ENCODE assay signal across 8 cellular contexts in genomic region chr19:6066661-6067646, GRCh38. TPM values are rescaled to one million over a fixed set of nuclear protein-coding genes. Genes with fewer than 3 reads are reported as not detected.
DNase-seq lines count a peak whose midpoint lies in the region; ATAC-seq, FAIRE-seq and TF ChIP-seq lines count a peak whose summit lies in the region.

No MANE protein-coding gene starts in this region.

- POLR2A ChIA-PET in T-cell (lab: Charles Lee) = interaction anchor here in 1 of 2 donors (0.5 kb wide), 2 partner anchors 1422 to 1456 kb away, joined by 4 to 5 read pairs; no protein-coding TSS in a partner anchor

- peaks cover 51 to 62% (median 52%) of the 10 kb centered on the region in 3 donors for H3K4me1 Mint-ChIP-seq in T-cell

- peak; percentile 90 for DNase-seq in ELF-1 (ENCODE audit: low read depth, low spot score)
- DNase-seq in NCI-H1417 (lab: John Stamatoyannopoulos, UW) = peak; percentile 92 to 100 (median 98)
- peak in 7 of 34 experiments; percentile 15 to 48 (median 36) for DNase-seq in T-cell
- peak; percentile 81 for DNase-seq in epithelial cell of esophagus (ENCODE audit: low read depth)
- DNase-seq in mesendoderm = peak; percentile 98
- DNase-seq in upper lobe of left lung = peak in 1 of 2 donors; percentile 92
- no peak for DNase-seq in D721Med (ENCODE audit: insufficient read length, low spot score)

- H2BK120ac ChIP-seq in mesendoderm (ENCODE audit: low read depth, low read length) = no peak overlapping the region

- no peak overlapping the region for H2BK5ac ChIP-seq in mesendoderm (ENCODE audit: low read length)

- no peaks in the 10 kb centered on the region for H3K79me2 ChIP-seq in mesendoderm (ENCODE audit: control insufficient read depth, insufficient read depth, low read length)

- peaks cover 0 to 7% (median 0%) of the 10 kb centered on the region in 3 donors for H3K9me3 Mint-ChIP-seq in T-cell

- no peak overlapping the region for H3K4ac ChIP-seq in mesendoderm (ENCODE audit: low read depth, low read length)

- H3K56ac ChIP-seq in mesendoderm (ENCODE audit: low read length) = no peak overlapping the region

- H3K27ac Mint-ChIP-seq in T-cell = peak overlapping the region; percentile 62 to 70

- TF ChIP-seq CTCF in epithelial cell of esophagus (IDR thresholded peaks at IDR 0.05; ENCODE audit: insufficient read depth, low read depth, low read length, missing control alignments) = no peak
- TF ChIP-seq CTCF in upper lobe of left lung (IDR thresholded peaks at IDR 0.05) = no peak
- no peak for TF ChIP-seq CTCF in D721Med (IDR thresholded peaks at IDR 0.05; ENCODE audit: insufficient read depth, missing control alignments)

- no peaks in the 10 kb centered on the region for H3K9me3 ChIP-seq in upper lobe of left lung

- peak in 2 of 4 donors; percentile 16 to 18 for TF ChIP-seq POLR2A in upper lobe of left lung (IDR thresholded peaks at IDR 0.05)

- peak overlapping the region in 1 of 3 donors; percentile 40 for H3K4me3 Mint-ChIP-seq in T-cell

- peak; percentile 4 to 55 (median 14) for TF ChIP-seq EP300 in upper lobe of left lung (IDR thresholded peaks at IDR 0.05)

- FAIRE-seq in D721Med (lab: Jason Lieb, UNC) = no peak

- no peak overlapping the region for H3K18ac ChIP-seq in mesendoderm (ENCODE audit: low read length)

- no peaks in the 10 kb centered on the region for H3K79me1 ChIP-seq in mesendoderm (ENCODE audit: low read length)

- no CpG with 5 or more reads among the region's 18 CpGs for WGBS in mesendoderm (ENCODE audit: extremely low coverage, insufficient coverage, low lambda C conversion rate)
- WGBS in upper lobe of left lung, 2 donors = 13 to 16% methylated on average over 18 of the region's 18 CpGs

- no peak overlapping the region for H4K8ac ChIP-seq in mesendoderm (ENCODE audit: low read depth, low read length)

- no peaks in the 10 kb centered on the region for H3K27me3 ChIP-seq in mesendoderm (ENCODE audit: insufficient read depth, low read length, poor library complexity)
- H3K27me3 ChIP-seq in upper lobe of left lung = no peaks in the 10 kb centered on the region

- H3K27ac ChIP-seq in mesendoderm (ENCODE audit: low read depth, low read length) (no peak overlapping the region), upper lobe of left lung (peak overlapping the region; percentile 73 to 97 (median 84))

- no peak overlapping the region for H3K23ac ChIP-seq in mesendoderm (ENCODE audit: low read length)

- H3K9ac ChIP-seq in mesendoderm (ENCODE audit: low read length) = no peak overlapping the region

- H3K4me1 ChIP-seq in mesendoderm (ENCODE audit: control insufficient read depth, low read depth, low read length) (no peaks in the 10 kb centered on the region), upper lobe of left lung (peaks cover 41 to 65% (median 64%) of the 10 kb centered on the region in 4 donors)

- no peaks in the 10 kb centered on the region for H3K36me3 Mint-ChIP-seq in T-cell

- no peak overlapping the region for H2AK5ac ChIP-seq in mesendoderm (ENCODE audit: low read length)

- ATAC-seq in T-cell (replicated peaks in 1 of 4) = peak in 1 of 4 experiments; percentile 12
- ATAC-seq in upper lobe of left lung (ENCODE audit: low FRiP score in 2 of 2) = peak; percentile 82 to 85
- ATAC-seq in HG03520 (IDR thresholded peaks at IDR 0.05; ENCODE audit: unreplicated experiment) = no peak

- no peak overlapping the region for H2BK15ac ChIP-seq in mesendoderm (replicated peaks; ENCODE audit: low read depth)

- no peak overlapping the region for H4K5ac ChIP-seq in mesendoderm (ENCODE audit: low read length)

- no peak overlapping the region for H3K4me3 ChIP-seq in epithelial cell of esophagus (ENCODE audit: low read length)
- no peak overlapping the region for H3K4me3 ChIP-seq in mesendoderm (ENCODE audit: low read length)
- H3K4me3 ChIP-seq in upper lobe of left lung = no peak overlapping the region

- peaks cover 0 to 9% of the 10 kb centered on the region in 2 donors for H3K27me3 Mint-ChIP-seq in T-cell

- CTCF ChIA-PET in T-cell (lab: Charles Lee) = interaction anchor here in 1 of 2 donors (1.3 kb wide), 1 partner anchor 59 kb away, joined by 3 read pairs; no protein-coding TSS in a partner anchor

- H3K36me3 ChIP-seq in mesendoderm (ENCODE audit: control insufficient read depth, insufficient read depth, low read length) (no peaks in the 10 kb centered on the region), upper lobe of left lung (no peaks in the 10 kb centered on the region)

- H3K4me2 ChIP-seq in mesendoderm (ENCODE audit: low read length) = no peak overlapping the region

RNA-seq across cellular contexts. Expression of gene RFX2, which starts 43.3 kb away (rescaled TPM):
- total RNA-seq in T-cell = 10 to 100 TPM in 1 of 5 donors, 1 to 10 TPM in 4; 4.7 to 11.6 (median 7.8) TPM
- 2.2 TPM for polyA plus RNA-seq in mesendoderm (2013, experiment 1 of 2)
- polyA plus RNA-seq in mesendoderm (2013, experiment 2 of 2) = 2.3 TPM
- 100 to 1,000 TPM in 1 of 6 donors, 10 to 100 TPM in 5; 14.3 to 111 (median 28.6) TPM for total RNA-seq in upper lobe of left lung
